In the genomic region with DNA sequence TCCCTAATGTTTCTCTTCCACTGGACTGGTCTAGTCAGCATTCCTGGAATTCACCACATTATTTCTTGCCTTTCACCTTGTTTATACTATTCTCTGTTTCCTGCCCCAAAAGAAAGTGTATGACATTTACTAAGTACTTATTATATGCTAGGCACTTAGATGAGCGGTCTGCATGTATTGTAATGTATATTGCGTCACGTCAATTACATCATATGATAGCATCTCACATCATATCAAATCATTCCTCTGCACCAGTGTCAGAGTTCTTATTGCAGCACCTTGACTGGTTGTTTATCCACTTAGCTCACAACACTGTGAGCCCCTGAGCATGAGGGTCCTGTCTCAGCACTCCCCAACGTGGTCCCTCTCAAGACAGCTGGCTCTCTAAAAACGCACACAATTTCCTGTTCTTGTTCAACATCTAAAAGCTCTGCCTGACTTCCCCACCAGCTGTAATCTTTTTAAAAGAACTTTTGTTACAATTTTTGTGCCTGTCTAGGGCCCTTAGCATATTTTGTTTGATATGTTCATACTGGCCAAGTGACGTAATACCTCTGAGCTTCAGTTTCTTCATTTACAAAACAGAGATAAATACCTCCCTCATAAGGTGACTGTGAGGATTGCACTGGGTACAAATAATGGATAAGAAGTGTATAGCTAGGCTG, we compare ENCODE assay signal across 8 cellular contexts. TPM values are rescaled to one million over a fixed set of nuclear protein-coding genes. Genes with fewer than 3 reads are reported as not detected.
DNase-seq lines count a peak whose midpoint lies in the region; ATAC-seq and TF ChIP-seq lines count a peak whose summit lies in the region.

No MANE protein-coding gene starts in this region.

- peak overlapping the region; percentile 23; the same call in 2 of the 3 replicates for H2BK15ac ChIP-seq in IMR-90 (ENCODE audit: low read depth, low read length)

- peak overlapping the region; percentile 68 for H2BK120ac ChIP-seq in IMR-90 (ENCODE audit: low read depth, low read length)

- no TSS peak for BruUV-seq in IMR-90 (replicated peaks; lab: Mats Ljungman, UMichigan)

- peaks cover 3% of the 10 kb centered on the region; the same call in 1 of the 2 replicates for H4K20me1 ChIP-seq in IMR-90 (ENCODE audit: insufficient read depth, low read length)

- POLR2A ChIA-PET in activated CD4-positive, alpha-beta T cell treated with anti-CD3 and anti-CD28 coated beads, Interleukin-2, amount 10 ng/mL, durations not matched to agents 7 days and 5 days (lab: Charles Lee): no interaction called here
- POLR2A ChIA-PET in IMR-90 (lab: Charles Lee; ENCODE audit: unreplicated experiment): interaction anchor here (1.4 kb wide), 1 partner anchor 59 kb away, joined by 3 read pairs; a partner anchor contains a TSS
- POLR2A ChIA-PET in activated naive CD8-positive, alpha-beta T cell treated with anti-CD3 and anti-CD28 coated beads, Interleukin-2, amount 10 ng/mL, durations not matched to agents 7 days and 5 days (lab: Charles Lee): interaction anchor here (1.3 to 1.9 kb wide), 2 partner anchors 59 to 112 kb away, joined by 4 to 9 read pairs; a partner anchor contains a TSS

- H3K36me3 ChIP-seq in IMR-90 (ENCODE audit: control insufficient read depth, insufficient read depth, low read length): no peaks in the 10 kb centered on the region

- no peak for TF ChIP-seq POLR2A in IMR-90 (IDR thresholded peaks at IDR 0.05; ENCODE audit: low read depth, low read length)

- peak overlapping the region; percentile 26; the same call in 1 of the 2 replicates for H4K5ac ChIP-seq in IMR-90 (ENCODE audit: low read depth, low read length)

- H3K4me2 ChIP-seq in IMR-90 (ENCODE audit: low read depth, low read length): peak overlapping the region; percentile 63

- H3K27ac Mint-ChIP-seq in activated CD4-positive, alpha-beta T cell treated with anti-CD3 and anti-CD28 coated beads, Interleukin-2, amount 10 ng/mL, durations not matched to agents 7 days and 5 days: no peak overlapping the region
- no peak overlapping the region for H3K27ac Mint-ChIP-seq in activated naive CD8-positive, alpha-beta T cell treated with anti-CD3 and anti-CD28 coated beads, Interleukin-2, amount 10 ng/mL, durations not matched to agents 7 days and 5 days

- in situ Hi-C loops in IMR-90 (cut with MboI; ENCODE audit: low sequenced_read_pairs): loop anchor here (5.0 kb wide), 1 partner anchor 61 kb away; a partner anchor contains a TSS

- no peak overlapping the region for H3K14ac ChIP-seq in IMR-90 (replicated peaks; ENCODE audit: low read depth, low read length)

- CTCF ChIA-PET in activated CD4-positive, alpha-beta T cell treated with anti-CD3 and anti-CD28 coated beads, Interleukin-2, amount 10 ng/mL, durations not matched to agents 7 days and 5 days (lab: Charles Lee): interaction anchor here (0.7 to 1.7 kb wide), 5 partner anchors 8 to 475 kb away, joined by 3 to 6 read pairs (median 3); a partner anchor contains a TSS
- CTCF ChIA-PET in IMR-90 (lab: Yijun Ruan, JAX): interaction anchor here (0.6 to 2.0 kb wide), 9 partner anchors 10 to 112 kb away, joined by 3 to 9 read pairs (median 3); no protein-coding TSS in a partner anchor

- WGBS in IMR-90 (ENCODE audit: extremely low coverage in 2 of 2, insufficient read length in 1 of 2), 2 experiments: no CpG with 5 or more reads among the region's 6 CpGs

- H3K9me3 Mint-ChIP-seq in activated CD4-positive, alpha-beta T cell treated with anti-CD3 and anti-CD28 coated beads, Interleukin-2, amount 10 ng/mL, durations not matched to agents 7 days and 5 days: no peaks in the 10 kb centered on the region
- no peaks in the 10 kb centered on the region for H3K9me3 Mint-ChIP-seq in activated naive CD8-positive, alpha-beta T cell treated with anti-CD3 and anti-CD28 coated beads, Interleukin-2, amount 10 ng/mL, durations not matched to agents 7 days and 5 days

- H2BK5ac ChIP-seq in IMR-90 (ENCODE audit: low read depth, low read length, poor library complexity, severe bottlenecking): peak overlapping the region; percentile 61

- no peak overlapping the region for H3K9ac ChIP-seq in IMR-90 (ENCODE audit: low read depth, low read length)

- H3K4me3 Mint-ChIP-seq in activated CD4-positive, alpha-beta T cell treated with anti-CD3 and anti-CD28 coated beads, Interleukin-2, amount 10 ng/mL, durations not matched to agents 7 days and 5 days: no peak overlapping the region
- no peak overlapping the region for H3K4me3 Mint-ChIP-seq in activated naive CD8-positive, alpha-beta T cell treated with anti-CD3 and anti-CD28 coated beads, Interleukin-2, amount 10 ng/mL, durations not matched to agents 7 days and 5 days

- peaks cover 33% of the 10 kb centered on the region for H3K4me1 Mint-ChIP-seq in activated CD4-positive, alpha-beta T cell treated with anti-CD3 and anti-CD28 coated beads, Interleukin-2, amount 10 ng/mL, durations not matched to agents 7 days and 5 days
- peaks cover 20% of the 10 kb centered on the region for H3K4me1 Mint-ChIP-seq in activated naive CD8-positive, alpha-beta T cell treated with anti-CD3 and anti-CD28 coated beads, Interleukin-2, amount 10 ng/mL, durations not matched to agents 7 days and 5 days

- peak overlapping the region; percentile 61 for H2AK5ac ChIP-seq in IMR-90 (ENCODE audit: low read depth, low read length)

- peak overlapping the region in 1 of 2 experiments; percentile 60; a peak in 2 of 4 replicates for H4K8ac ChIP-seq in IMR-90 (ENCODE audit: low read depth in 2 of 2, low read length in 2 of 2)

- peak; percentile 64 for TF ChIP-seq CTCF in IMR-90 (conservative IDR thresholded peaks at IDR 0.05; ENCODE audit: low read depth, low read length)

- H3K36me3 Mint-ChIP-seq in activated CD4-positive, alpha-beta T cell treated with anti-CD3 and anti-CD28 coated beads, Interleukin-2, amount 10 ng/mL, durations not matched to agents 7 days and 5 days (ENCODE audit: low read depth): no peaks in the 10 kb centered on the region
- no peaks in the 10 kb centered on the region for H3K36me3 Mint-ChIP-seq in activated naive CD8-positive, alpha-beta T cell treated with anti-CD3 and anti-CD28 coated beads, Interleukin-2, amount 10 ng/mL, durations not matched to agents 7 days and 5 days

- H3K9me3 ChIP-seq in IMR-90 (ENCODE audit: control insufficient read depth, insufficient read depth, low read length): no peaks in the 10 kb centered on the region

- H4K91ac ChIP-seq in IMR-90 (ENCODE audit: insufficient read depth, low read depth, low read length): peak overlapping the region; percentile 10; the same call in 1 of the 2 replicates

- H3K4ac ChIP-seq in IMR-90 (ENCODE audit: low read depth, low read length): peak overlapping the region; percentile 62

- H3K27ac ChIP-seq in IMR-90 (ENCODE audit: insufficient read depth, low read length): peak overlapping the region; percentile 94

- peak; percentile 16 for DNase-seq in activated CD4-positive, alpha-beta T cell treated with anti-CD3 and anti-CD28 coated beads, Interleukin-2, amount 10 ng/mL, durations not matched to agents 7 days and 5 days
- no peak for DNase-seq in activated CD4-positive, alpha-beta T cell treated with anti-CD3 and anti-CD28 coated beads for 1 hour
- DNase-seq in IMR-90: peak; percentile 89
- DNase-seq in activated naive CD8-positive, alpha-beta T cell treated with anti-CD3 and anti-CD28 coated beads, Interleukin-2, amount 10 ng/mL, durations not matched to agents 7 days and 5 days: no peak
- no peak for DNase-seq in left colon
- no peak for DNase-seq in C1 segment of cervical spinal cord (lab: John Stamatoyannopoulos, UW)
- DNase-seq in SHP77 (lab: John Stamatoyannopoulos, UW): no peak

- H3K27me3 ChIP-seq in IMR-90 (ENCODE audit: control insufficient read depth, insufficient read depth, low read length): no peaks in the 10 kb centered on the region

- H3K79me1 ChIP-seq in IMR-90 (ENCODE audit: low read depth in 1 of 2, low read length in 2 of 2): peaks cover 5 to 46% of the 10 kb centered on the region in 2 experiments; a peak in 3 of 4 replicates

- dilution Hi-C loops in IMR-90 (cut with HindIII; ENCODE audit: low sequenced_read_pairs, unreplicated experiment): no loop called here

- H3K27me3 Mint-ChIP-seq in activated CD4-positive, alpha-beta T cell treated with anti-CD3 and anti-CD28 coated beads, Interleukin-2, amount 10 ng/mL, durations not matched to agents 7 days and 5 days: no peaks in the 10 kb centered on the region
- peaks cover 9% of the 10 kb centered on the region for H3K27me3 Mint-ChIP-seq in activated naive CD8-positive, alpha-beta T cell treated with anti-CD3 and anti-CD28 coated beads, Interleukin-2, amount 10 ng/mL, durations not matched to agents 7 days and 5 days

- peak overlapping the region; percentile 5; the same call in 1 of the 2 replicates for H3K56ac ChIP-seq in IMR-90 (ENCODE audit: extremely low read depth, insufficient read depth, low read length)

- ATAC-seq in IMR-90 (ENCODE audit: low read depth): peak; percentile 83
- peak; percentile 49 for ATAC-seq in activated naive CD8-positive, alpha-beta T cell treated with anti-CD3 and anti-CD28 coated beads, Interleukin-2, amount 10 ng/mL, durations not matched to agents 7 days and 5 days (ENCODE audit: low read depth)
- ATAC-seq in left colon: peak; percentile 52
- ATAC-seq in HG02588 (IDR thresholded peaks at IDR 0.05; ENCODE audit: unreplicated experiment): no peak

- H2AFZ ChIP-seq in IMR-90 (replicated peaks; ENCODE audit: low read length, poor library complexity): no peak overlapping the region

- peak overlapping the region; percentile 60; the same call in 1 of the 2 replicates for H3K23ac ChIP-seq in IMR-90 (ENCODE audit: low read depth, low read length)

- no peak overlapping the region for H3K4me3 ChIP-seq in IMR-90 (ENCODE audit: insufficient read depth, low read depth, low read length)

- H2AK9ac ChIP-seq in IMR-90 (replicated peaks; ENCODE audit: low read depth, low read length, poor library complexity): no peak overlapping the region

- H3K18ac ChIP-seq in IMR-90 (ENCODE audit: low read depth, low read length): peak overlapping the region; percentile 38

- intact Hi-C loops in IMR-90 (cut with micrococcal nuclease) (loop anchor here (1.0 to 2.0 kb wide), 2 partner anchors 78 to 208 kb away; no protein-coding TSS in a partner anchor), left colon (cut with DNase I, micrococcal nuclease) (no loop called here)

- 0 out of 2 replicates have a peak overlapping the region, but pooled peaks have one; percentile 43 for H2BK20ac ChIP-seq in IMR-90 (ENCODE audit: low read depth, low read length)

- TF ChIP-seq RAD21 in IMR-90 (IDR thresholded peaks at IDR 0.05; ENCODE audit: low read length): peak; percentile 74

- H3K4me1 ChIP-seq in IMR-90 (ENCODE audit: control insufficient read depth, insufficient read depth, low read length): peaks cover 19% of the 10 kb centered on the region

- H3K9me1 ChIP-seq in IMR-90 (ENCODE audit: insufficient read depth, low read length): peaks cover 10% of the 10 kb centered on the region

RNA-seq across cellular contexts. Expression of a gene that starts 58.8 kb away (rescaled TPM):
- total RNA-seq in activated CD4-positive, alpha-beta T cell treated with anti-CD3 and anti-CD28 coated beads, Interleukin-2, amount 10 ng/mL, durations not matched to agents 7 days and 5 days: 1 to 10 TPM; 2.0 to 2.4 TPM
- total RNA-seq in IMR-90 (2012; rRNA removed) (6.6 and 7.5 TPM in 2 replicates), left colon (10 to 100 TPM; 10.7 to 12.1 TPM)
- polyA plus RNA-seq in IMR-90 (2012; rRNA removed): 7.7 and 8.3 TPM in 2 replicates
- 2.2 and 2.4 TPM in 2 replicates for polyA plus RNA-seq in IMR-90 (2012; cell fraction: cytosol; rRNA removed)
- 2.2 and 3.0 TPM in 2 replicates for polyA plus RNA-seq in IMR-90 (2012; cell fraction: nucleus; rRNA removed; ENCODE audit: low replicate concordance)
- total RNA-seq in activated naive CD8-positive, alpha-beta T cell treated with anti-CD3 and anti-CD28 coated beads, Interleukin-2, amount 10 ng/mL, durations not matched to agents 7 days and 5 days: 1 to 10 TPM; 1.6 to 1.7 TPM

Comparison
In these comparisons a context has a peak if more than half of its experiments do, and no peak if none do; other contexts are left out.
1. DNase-seq: peak in activated CD4-positive, alpha-beta T cell treated with anti-CD3 and anti-CD28 coated beads, Interleukin-2, amount 10 ng/mL, durations not matched to agents 7 days and 5 days (single experiment) and IMR-90 (single experiment); none in activated CD4-positive, alpha-beta T cell treated with anti-CD3 and anti-CD28 coated beads for 1 hour (single experiment), activated naive CD8-positive, alpha-beta T cell treated with anti-CD3 and anti-CD28 coated beads, Interleukin-2, amount 10 ng/mL, durations not matched to agents 7 days and 5 days (single experiment), left colon (0 of 2), C1 segment of cervical spinal cord (0 of 14) and SHP77 (0 of 2).